Comparison of ENCODE assay signal across 17 cellular contexts in the genomic region with DNA sequence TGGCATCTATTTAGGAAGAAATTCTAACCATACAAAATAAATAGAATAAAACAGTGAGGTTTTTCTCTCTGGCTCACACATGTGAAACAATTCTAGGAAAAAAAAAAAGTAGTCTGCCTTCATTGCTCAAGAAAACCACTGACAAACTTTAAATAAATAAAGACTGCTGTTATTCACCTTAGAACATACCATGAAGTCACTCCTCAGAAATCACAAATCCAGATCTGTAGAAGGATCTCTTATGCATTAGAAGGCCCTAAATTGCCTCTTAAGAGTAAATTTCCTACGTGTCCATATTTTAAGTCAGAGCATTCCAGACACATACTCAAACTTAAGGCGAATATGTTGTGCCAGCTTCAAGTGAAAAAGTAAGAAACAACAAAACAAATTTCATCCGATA.
"Had no signal": no experiment of that assay in that cellular context is flagged by ENCODE, and none has a peak within 500 bp of the region (broad histone marks: within the 10 kb centered on the region; RNA-seq: fewer than 3 reads in every experiment).

No MANE protein-coding gene starts in this region.

- H3K4me1 Mint-ChIP-seq: endodermal cell, naive B cell, nephron had no signal

- H3K36me3 ChIP-seq: colonic mucosa had no signal

- H3K27ac ChIP-seq: colonic mucosa, hepatocyte had no signal

- H3K79me2 ChIP-seq: hepatocyte had no signal

- H3K4me2 ChIP-seq: hepatocyte had no signal

- H3K9me3 ChIP-seq: colonic mucosa had no signal

- H3K27me3 ChIP-seq: colonic mucosa, hepatocyte had no signal

- H3K27ac Mint-ChIP-seq: endodermal cell, naive B cell, nephron had no signal

- H2AFZ ChIP-seq: hepatocyte had no signal

- H3K4me3 ChIP-seq: colonic mucosa, hepatocyte, lung had no signal

- H3K4me3 Mint-ChIP-seq: endodermal cell, naive B cell, nephron had no signal

- DNase-seq: cerebellar nuclear complex; colonic mucosa; dermis blood vessel endothelial cell; endodermal cell; foreskin fibroblast; head of caudate nucleus; left colon; left ventricle myocardium superior; mesendoderm; naive B cell; stimulated activated CD4-positive, alpha-beta T cell treated with anti-CD3 and anti-CD28 coated beads, Interleukin-2, amount 100 ng/mL, for 24 hours; stimulated activated naive CD4-positive, alpha-beta T cell treated with Interleukin-2 at 50 U/mL for 16 hours; trophoblast cell had no signal

- ATAC-seq: left colon, left ventricle myocardium superior, sciatic nerve had no signal

- H3K27me3 Mint-ChIP-seq: naive B cell had no signal

- H3K9me3 Mint-ChIP-seq: endodermal cell had no signal

- H3K4me1 ChIP-seq: colonic mucosa had no signal

- H3K36me3 Mint-ChIP-seq: naive B cell had no signal
